ENCODE assay signal across 8 cellular contexts in the genomic region with DNA sequence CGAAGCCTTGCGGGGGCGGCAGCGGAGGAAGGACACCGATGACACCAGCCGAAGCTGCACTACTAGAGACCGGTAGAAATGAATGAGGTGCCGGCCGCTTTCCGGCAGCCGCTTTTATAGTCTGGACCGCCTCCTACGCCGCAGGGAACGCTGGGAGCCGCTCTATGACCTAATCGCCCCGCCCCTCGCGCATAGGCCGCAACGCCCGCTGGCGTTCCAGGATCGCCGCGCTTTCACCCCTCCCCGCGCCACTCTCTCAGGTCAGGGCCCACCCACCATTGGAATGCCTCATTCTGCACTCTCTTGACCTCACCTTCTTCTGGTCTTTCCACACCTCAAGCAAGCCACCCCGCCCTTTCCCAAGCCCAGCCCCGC. TPM values are rescaled to one million over a fixed set of nuclear protein-coding genes. Genes with fewer than 3 reads are reported as not detected.
DNase-seq lines count a peak whose midpoint lies in the region; ATAC-seq and TF ChIP-seq lines count a peak whose summit lies in the region.

A gene (minus strand): TSS at position 89 of the 375 bp plus-strand sequence. CDS start 170 bp downstream, outside the sequence.

- peaks cover 41% of the 10 kb centered on the region for H3K36me3 ChIP-seq in cardiac muscle cell
- H3K36me3 ChIP-seq in parathyroid adenoma (ENCODE audit: control insufficient read depth, insufficient read depth, low read length): no peaks in the 10 kb centered on the region
- H3K36me3 ChIP-seq in tibial artery: peaks cover 49 to 65% (median 49%) of the 10 kb centered on the region in 3 donors

- peak; percentile 99 for DNase-seq in NCI-H1436 (lab: John Stamatoyannopoulos, UW)
- DNase-seq in SW480 (ENCODE audit: low spot score): peak; percentile 98
- DNase-seq in activated naive CD8-positive, alpha-beta T cell treated with anti-CD3 and anti-CD28 coated beads, Interleukin-2, amount 50 U/mL, for 16 hours (ENCODE audit: low read depth, low spot score): peak; percentile 94
- peak; percentile 97 to 98 for DNase-seq in cardiac muscle cell (ENCODE audit: low read depth in 1 of 2, low spot score in 1 of 2)
- DNase-seq in tibial artery: peak; percentile 94 to 97

- intact Hi-C loops in tibial artery (cut with DNase I; ENCODE audit: low total_unique reads): no loop called here

- H3K79me2 ChIP-seq in parathyroid adenoma: peaks cover 57% of the 10 kb centered on the region

- H3K4me1 ChIP-seq in cardiac muscle cell (ENCODE audit: low read depth) (peaks cover 14% of the 10 kb centered on the region), parathyroid adenoma (peaks cover 21% of the 10 kb centered on the region), tibial artery (peaks cover 8 to 58% (median 48%) of the 10 kb centered on the region in 4 donors)

- TF ChIP-seq CTCF in cardiac muscle cell (IDR thresholded peaks at IDR 0.05; ENCODE audit: low read depth, low read length) (no peak), parathyroid adenoma (IDR thresholded peaks at IDR 0.05) (no peak), tibial artery (IDR thresholded peaks at IDR 0.05) (no peak)

- no peaks in the 10 kb centered on the region for H3K9me3 ChIP-seq in cardiac muscle cell (ENCODE audit: low read depth)
- H3K9me3 ChIP-seq in parathyroid adenoma (ENCODE audit: control insufficient read depth, low read length): no peaks in the 10 kb centered on the region
- no peaks in the 10 kb centered on the region for H3K9me3 ChIP-seq in tibial artery

- H2AFZ ChIP-seq in parathyroid adenoma: peak within 1 kb of the TSS; percentile 85

- H3K27ac ChIP-seq in cardiac muscle cell (peak within 1 kb of the TSS; percentile 99), parathyroid adenoma (peak within 1 kb of the TSS; percentile 99), tibial artery (peak within 1 kb of the TSS; percentile 99 to 100)

- H3K27me3 ChIP-seq in cardiac muscle cell: no peaks in the 10 kb centered on the region
- no peaks in the 10 kb centered on the region for H3K27me3 ChIP-seq in parathyroid adenoma (ENCODE audit: control insufficient read depth, insufficient read depth, low read length)
- H3K27me3 ChIP-seq in tibial artery: no peaks in the 10 kb centered on the region

- peak within 1 kb of the TSS; percentile 96 for H3K4me3 ChIP-seq in cardiac muscle cell
- peak within 1 kb of the TSS; percentile 100 for H3K4me3 ChIP-seq in parathyroid adenoma (ENCODE audit: low read depth, low read length)
- peak within 1 kb of the TSS; percentile 88 to 97 for H3K4me3 ChIP-seq in tibial artery

- H3K4me2 ChIP-seq in parathyroid adenoma (ENCODE audit: low read length): peak within 1 kb of the TSS; percentile 87

- TF ChIP-seq POLR2A in GM10847 (IDR thresholded peaks at IDR 0.05; ENCODE audit: extremely low read depth, insufficient read length): peak; percentile 99

- peak within 1 kb of the TSS; percentile 100 for H3K9ac ChIP-seq in parathyroid adenoma

- ATAC-seq in HG02678 (IDR thresholded peaks at IDR 0.05; ENCODE audit: unreplicated experiment): peak; percentile 71

RNA-seq across cellular contexts. Expression of the gene that starts here (rescaled TPM):
- total RNA-seq in cardiac muscle cell: 726 and 1,000 TPM in 2 replicates
- 591 and 639 TPM in 2 replicates for polyA plus RNA-seq in cardiac muscle cell

Comparison
In these comparisons a context has a peak if more than half of its experiments do, and no peak if none do; other contexts are left out.
1. Peak in every context shown above with its lines: DNase-seq, ATAC-seq, H3K4me3 ChIP-seq and H3K27ac ChIP-seq.